In the genomic region with DNA sequence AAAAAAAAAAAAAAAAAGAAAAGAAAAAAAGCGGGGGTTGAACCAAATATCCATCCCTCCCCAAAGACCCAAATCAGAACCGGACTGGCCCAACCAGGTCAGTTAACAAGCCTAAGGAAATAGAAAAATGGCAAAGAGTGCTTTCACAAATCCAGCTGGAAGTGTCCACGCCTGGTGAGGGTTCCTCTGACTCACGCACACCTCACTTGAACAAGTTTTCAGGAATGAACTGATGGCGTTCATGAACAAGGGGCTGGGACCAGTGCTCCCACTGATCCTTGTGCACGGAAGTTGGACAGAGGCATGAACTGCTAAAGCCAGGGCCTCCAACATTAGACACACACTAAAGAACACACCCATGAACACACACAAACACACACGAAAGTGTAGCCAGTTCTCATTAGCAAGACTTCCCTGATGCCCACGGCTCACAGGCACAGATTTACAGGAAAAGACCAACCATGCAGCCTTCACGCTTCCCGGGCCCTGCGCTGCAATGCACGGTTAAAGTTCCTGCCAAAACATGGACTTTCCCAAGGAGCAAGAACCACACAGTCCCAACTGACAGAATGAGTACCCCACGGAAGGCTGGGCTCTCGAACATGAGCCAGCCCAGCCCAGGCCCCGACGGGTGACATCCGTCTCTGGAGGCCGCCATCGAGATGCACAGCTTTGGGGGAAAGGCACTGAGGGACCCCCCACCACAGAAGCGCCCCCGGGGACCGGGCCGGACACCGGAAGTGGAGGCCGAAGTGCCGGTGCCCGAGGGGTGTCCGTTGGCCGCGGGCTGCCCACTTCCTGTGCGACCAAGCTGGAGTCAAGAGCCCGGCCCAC, we compare ENCODE assay signal across 8 cellular contexts. TPM values are rescaled to one million over a fixed set of nuclear protein-coding genes. Genes with fewer than 3 reads are reported as not detected.
DNase-seq lines count a peak whose midpoint lies in the region; ATAC-seq, FAIRE-seq and TF ChIP-seq lines count a peak whose summit lies in the region.

No MANE protein-coding gene starts in this region.

- no peaks in the 10 kb centered on the region; the same call in 1 of the 2 replicates for H3K4me1 ChIP-seq in SJCRH30

- no peaks in the 10 kb centered on the region for H3K9me3 ChIP-seq in SJCRH30 (replicated peaks)

- intact Hi-C loops in lower leg skin (cut with DNase I; ENCODE audit: low total_unique reads), result no loop called here

- peak; percentile 19 for ATAC-seq in HG03097 (IDR thresholded peaks at IDR 0.05; ENCODE audit: low FRiP score, unreplicated experiment)
- ATAC-seq in stimulated activated naive CD8-positive, alpha-beta T cell treated with anti-CD3 and anti-CD28 coated beads, Interleukin-15, Interleukin-2, amounts not matched to agents 100 U/mL and 50 U/mL, for 24 hours, result no peak

- no peaks in the 10 kb centered on the region for H3K27me3 ChIP-seq in SJCRH30

- TF ChIP-seq CTCF in 22Rv1 (IDR thresholded peaks at IDR 0.05) (no peak), lower leg skin (IDR thresholded peaks at IDR 0.05) (no peak)

- 3 to 4% methylated on average over 13 to 19 of the region's 32 CpGs for WGBS in lower leg skin, 2 donors

- H3K36me3 ChIP-seq in SJCRH30, result peaks cover 25% of the 10 kb centered on the region

- peak; percentile 38 for DNase-seq in GM12892 (ENCODE audit: insufficient read length)
- DNase-seq in SJCRH30, result peak in 1 of 2 experiments; percentile 6
- DNase-seq in lower leg skin (ENCODE audit: low spot score in 2 of 2), result peak; percentile 22 to 90
- peak; percentile 16 for DNase-seq in stimulated activated naive CD8-positive, alpha-beta T cell treated with anti-CD3 and anti-CD28 coated beads, Interleukin-15, Interleukin-2, amounts not matched to agents 100 U/mL and 50 U/mL, for 24 hours
- DNase-seq in NCI-H2196 treated with DMSO at 0.1 percent for 48 hours (lab: John Stamatoyannopoulos, UW; ENCODE audit: unreplicated experiment), result no peak

- 0 out of 2 replicates have a peak, but pooled peaks have one; percentile 4 for TF ChIP-seq POLR2A in GM12892 (IDR thresholded peaks at IDR 0.05; ENCODE audit: low read depth, low read length)
- no peak for TF ChIP-seq POLR2A in lower leg skin (IDR thresholded peaks at IDR 0.05)

- H3K27ac ChIP-seq in 22Rv1 (peak overlapping the region; percentile 90), SJCRH30 (peak overlapping the region; percentile 96), cingulate gyrus (ENCODE audit: low read depth, low read length) (peak overlapping the region; percentile 92)

- peak overlapping the region; percentile 98 for H3K4me3 ChIP-seq in SJCRH30
- H3K4me3 ChIP-seq in lower leg skin (ENCODE audit: low read depth, poor library complexity, severe bottlenecking), result peak overlapping the region; percentile 72

- FAIRE-seq in GM12892 (lab: Jason Lieb, UNC), result no peak

RNA-seq across cellular contexts. Expression of a gene that starts 0.9 kb away (rescaled TPM):
- 122 TPM for polyA plus RNA-seq in GM12892 (2012; ENCODE audit: missing spikeins)
- total RNA-seq in SJCRH30 (2014; rRNA removed; shearing (Covaris generic)), result 122 and 151 TPM in 2 replicates
- total RNA-seq in lower leg skin, result 10 to 100 TPM; 13.2 to 38.4 (median 32.0) TPM

RNA-seq across cellular contexts. Expression of a gene that starts 37.2 kb away (rescaled TPM):
- 10.6 TPM for polyA plus RNA-seq in GM12892 (2012; ENCODE audit: missing spikeins)
- total RNA-seq in SJCRH30 (2014; rRNA removed; shearing (Covaris generic)), result 7.4 and 7.5 TPM in 2 replicates
- total RNA-seq in lower leg skin, result 10 to 100 TPM in 2 of 4 donors, 1 to 10 TPM in 2; 4.5 to 11.4 (median 8.2) TPM

RNA-seq across cellular contexts. Expression of a gene that starts 58.1 kb away (rescaled TPM):
- 49.2 TPM for polyA plus RNA-seq in GM12892 (2012; ENCODE audit: missing spikeins)
- total RNA-seq in SJCRH30 (2014; rRNA removed; shearing (Covaris generic)), result 53.7 and 54.8 TPM in 2 replicates
- 10 to 100 TPM; 77.2 to 90.8 (median 83.5) TPM for total RNA-seq in lower leg skin
